Comparison of ENCODE assay signal across 1 cellular context in genomic region chr19:53881482-53882390, GRCh38.
TF ChIP-seq lines count a peak whose summit lies in the region.

Gene PRKCG (plus strand): TSS chr19:53882197. CDS start chr19:53882495, 298 bp downstream.

TF ChIP-seq in HepG2, 621 proteins besides CTCF, POLR2A, EP300 and RAD21 (continued from another document):
- TF ChIP-seq, protein P1, sequence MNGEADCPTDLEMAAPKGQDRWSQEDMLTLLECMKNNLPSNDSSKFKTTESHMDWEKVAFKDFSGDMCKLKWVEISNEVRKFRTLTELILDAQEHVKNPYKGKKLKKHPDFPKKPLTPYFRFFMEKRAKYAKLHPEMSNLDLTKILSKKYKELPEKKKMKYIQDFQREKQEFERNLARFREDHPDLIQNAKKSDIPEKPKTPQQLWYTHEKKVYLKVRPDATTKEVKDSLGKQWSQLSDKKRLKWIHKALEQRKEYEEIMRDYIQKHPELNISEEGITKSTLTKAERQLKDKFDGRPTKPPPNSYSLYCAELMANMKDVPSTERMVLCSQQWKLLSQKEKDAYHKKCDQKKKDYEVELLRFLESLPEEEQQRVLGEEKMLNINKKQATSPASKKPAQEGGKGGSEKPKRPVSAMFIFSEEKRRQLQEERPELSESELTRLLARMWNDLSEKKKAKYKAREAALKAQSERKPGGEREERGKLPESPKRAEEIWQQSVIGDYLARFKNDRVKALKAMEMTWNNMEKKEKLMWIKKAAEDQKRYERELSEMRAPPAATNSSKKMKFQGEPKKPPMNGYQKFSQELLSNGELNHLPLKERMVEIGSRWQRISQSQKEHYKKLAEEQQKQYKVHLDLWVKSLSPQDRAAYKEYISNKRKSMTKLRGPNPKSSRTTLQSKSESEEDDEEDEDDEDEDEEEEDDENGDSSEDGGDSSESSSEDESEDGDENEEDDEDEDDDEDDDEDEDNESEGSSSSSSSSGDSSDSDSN (CRISPR knock-in tag; IDR thresholded peaks at IDR 0.05) = peak; percentile 38; the same call in 1 of the 2 replicates
- TF ChIP-seq ZBED4 (CRISPR knock-in tag; IDR thresholded peaks at IDR 0.05; ENCODE audit: borderline replicate concordance) = no peak
- no peak for TF ChIP-seq ATAD3A (CRISPR knock-in tag; IDR thresholded peaks at IDR 0.05)
- TF ChIP-seq HDAC2 (CRISPR knock-in tag; IDR thresholded peaks at IDR 0.05) = no peak
- TF ChIP-seq ZMAT3 (CRISPR knock-in tag; conservative IDR thresholded peaks at IDR 0.05) = 0 out of 2 replicates have a peak, but pooled peaks have one; percentile 39
- no peak for TF ChIP-seq ZBTB26 (CRISPR knock-in tag; IDR thresholded peaks at IDR 0.05; ENCODE audit: borderline replicate concordance)
- no peak for TF ChIP-seq KAT7 (CRISPR knock-in tag; IDR thresholded peaks at IDR 0.05; ENCODE audit: borderline replicate concordance)
- TF ChIP-seq GFI1 (CRISPR knock-in tag; IDR thresholded peaks at IDR 0.05; ENCODE audit: borderline replicate concordance) = no peak
- no peak; the same call in 1 of the 2 replicates for TF ChIP-seq TBX2 (CRISPR knock-in tag; IDR thresholded peaks at IDR 0.05; ENCODE audit: borderline replicate concordance)
- TF ChIP-seq NR0B2 (CRISPR knock-in tag; IDR thresholded peaks at IDR 0.05) = no peak
- TF ChIP-seq, protein P2, sequence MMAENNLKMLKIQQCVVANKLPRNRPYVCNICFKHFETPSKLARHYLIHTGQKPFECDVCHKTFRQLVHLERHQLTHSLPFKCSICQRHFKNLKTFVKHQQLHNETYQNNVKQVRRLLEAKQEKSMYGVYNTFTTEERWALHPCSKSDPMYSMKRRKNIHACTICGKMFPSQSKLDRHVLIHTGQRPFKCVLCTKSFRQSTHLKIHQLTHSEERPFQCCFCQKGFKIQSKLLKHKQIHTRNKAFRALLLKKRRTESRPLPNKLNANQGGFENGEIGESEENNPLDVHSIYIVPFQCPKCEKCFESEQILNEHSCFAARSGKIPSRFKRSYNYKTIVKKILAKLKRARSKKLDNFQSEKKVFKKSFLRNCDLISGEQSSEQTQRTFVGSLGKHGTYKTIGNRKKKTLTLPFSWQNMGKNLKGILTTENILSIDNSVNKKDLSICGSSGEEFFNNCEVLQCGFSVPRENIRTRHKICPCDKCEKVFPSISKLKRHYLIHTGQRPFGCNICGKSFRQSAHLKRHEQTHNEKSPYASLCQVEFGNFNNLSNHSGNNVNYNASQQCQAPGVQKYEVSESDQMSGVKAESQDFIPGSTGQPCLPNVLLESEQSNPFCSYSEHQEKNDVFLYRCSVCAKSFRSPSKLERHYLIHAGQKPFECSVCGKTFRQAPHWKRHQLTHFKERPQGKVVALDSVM (CRISPR knock-in tag; IDR thresholded peaks at IDR 0.05) = no peak
- peak; percentile 54; the same call in 1 of the 2 replicates for TF ChIP-seq NFKB2 (CRISPR knock-in tag; IDR thresholded peaks at IDR 0.05; ENCODE audit: borderline replicate concordance)
- no peak for TF ChIP-seq SMAD3 (CRISPR knock-in tag; IDR thresholded peaks at IDR 0.05)
- peak in 1 of 2 experiments; percentile 40; a peak in 1 of 4 replicates for TF ChIP-seq KLF16 (CRISPR knock-in tag; IDR thresholded peaks at IDR 0.05)
- TF ChIP-seq IRF2 (CRISPR knock-in tag; IDR thresholded peaks at IDR 0.05) = no peak
- TF ChIP-seq CAMTA2 (CRISPR knock-in tag; IDR thresholded peaks at IDR 0.05; ENCODE audit: borderline replicate concordance) = no peak
- no peak for TF ChIP-seq PAWR (CRISPR knock-in tag; IDR thresholded peaks at IDR 0.05; ENCODE audit: borderline replicate concordance)
- no peak for TF ChIP-seq CBFB (CRISPR knock-in tag; IDR thresholded peaks at IDR 0.05)
- TF ChIP-seq EHMT2 (IDR thresholded peaks at IDR 0.05; ENCODE audit: borderline replicate concordance, low read depth, low read length) = no peak
- TF ChIP-seq ZNF543 (CRISPR knock-in tag; IDR thresholded peaks at IDR 0.05) = no peak
- no peak for TF ChIP-seq KLF13 (CRISPR knock-in tag; IDR thresholded peaks at IDR 0.05)
- TF ChIP-seq MTA1 (CRISPR knock-in tag; IDR thresholded peaks at IDR 0.05; ENCODE audit: borderline replicate concordance) = peak; percentile 21; the same call in 1 of the 2 replicates
TF ChIP-seq in HepG2: peak in this region for 47.
